In genomic region chrX:130055899-130056298, GRCh38 we compare ENCODE assay signal across 22 cellular contexts. TPM values are rescaled to one million over a fixed set of nuclear protein-coding genes. Genes with fewer than 3 reads are reported as not detected.
A peak's percentile ranks its signal among the peaks of the same experiment; 100 is the strongest.
DNase-seq lines count a peak whose midpoint lies in the region; ATAC-seq and TF ChIP-seq lines count a peak whose summit lies in the region.
"Had no signal": no experiment of that assay in that cellular context is flagged by ENCODE, and none has a peak within 500 bp of the region (broad histone marks: within the 10 kb centered on the region; RNA-seq: fewer than 3 reads in every experiment).

No MANE protein-coding gene starts in this region.

- peak overlapping the region; percentile 10; the same call in 1 of the 2 replicates for H3K4me3 Mint-ChIP-seq in WTC11
- H3K4me3 Mint-ChIP-seq in activated CD4-positive, alpha-beta T cell treated with anti-CD3 and anti-CD28 coated beads for 36 hours: no peak overlapping the region
- H3K4me3 Mint-ChIP-seq: CD14-positive monocyte had no signal

- peaks cover 0 to 36% of the 10 kb centered on the region in 2 donors for H3K36me3 ChIP-seq in gastroesophageal sphincter
- H3K36me3 ChIP-seq in mesodermal cell (ENCODE audit: control insufficient read depth, insufficient read depth, low read length): peaks cover 37% of the 10 kb centered on the region
- H3K36me3 ChIP-seq: SJSA1 had no signal

- H3K27me3 ChIP-seq in gastroesophageal sphincter: no peaks in the 10 kb centered on the region
- H3K27me3 ChIP-seq: Peyer's patch, SJSA1 had no signal

- POLR2A ChIA-PET in WTC11 (lab: Charles Lee): no interaction called here
- POLR2A ChIA-PET in activated CD4-positive, alpha-beta T cell treated with anti-CD3 and anti-CD28 coated beads for 36 hours (lab: Charles Lee): no interaction called here

- DNase-seq in ELF-1 (ENCODE audit: low read depth, low spot score) (peak; percentile 95), WTC11 (ENCODE audit: low spot score) (peak; percentile 30), OCI-M2 (lab: John Stamatoyannopoulos, UW; ENCODE audit: unreplicated experiment) (no peak), left lobe of liver (ENCODE audit: low spot score) (no peak)
- no peak for DNase-seq in activated CD4-positive, alpha-beta T cell treated with anti-CD3 and anti-CD28 coated beads for 36 hours
- DNase-seq: AML-193; DMS53; GF-D8; NCI-H1105; NCI-H2081; NCI-H2171; NCI-H345; NCI-H524; NCI-H774; NK-92 treated with Interleukin-12 subunit alpha and Interleukin-12 subunit beta, amount 100 ng/mL, for 24 hours; Peyer's patch had no signal

- H3K4me1 ChIP-seq in gastroesophageal sphincter (peaks cover 0 to 35% (median 6%) of the 10 kb centered on the region in 3 donors), mesodermal cell (ENCODE audit: control insufficient read depth, insufficient read depth, low read length, poor library complexity, severe bottlenecking) (peaks cover 12% of the 10 kb centered on the region)

- H3K27ac ChIP-seq in gastroesophageal sphincter: peak overlapping the region in 3 of 4 donors; percentile 60 to 66 (median 61)
- peak overlapping the region; percentile 72 for H3K27ac ChIP-seq in mesodermal cell (ENCODE audit: low read depth, low read length, severe bottlenecking)
- H3K27ac ChIP-seq: KMS-11, Peyer's patch, SJSA1 had no signal

- CTCF ChIA-PET in WTC11 (lab: Charles Lee): interaction anchor here (1.1 to 2.0 kb wide), 3 partner anchors 28 to 130 kb away, joined by 3 to 10 read pairs (median 3); no protein-coding TSS in a partner anchor
- CTCF ChIA-PET in activated CD4-positive, alpha-beta T cell treated with anti-CD3 and anti-CD28 coated beads for 36 hours (lab: Charles Lee): no interaction called here

- H3K27me3 Mint-ChIP-seq in WTC11 (ENCODE audit: low read depth): peaks cover 21% of the 10 kb centered on the region
- no peaks in the 10 kb centered on the region for H3K27me3 Mint-ChIP-seq in activated CD4-positive, alpha-beta T cell treated with anti-CD3 and anti-CD28 coated beads for 36 hours

- H3K36me3 Mint-ChIP-seq in WTC11: peaks cover 6% of the 10 kb centered on the region; the same call in 1 of the 2 replicates
- H3K36me3 Mint-ChIP-seq in activated CD4-positive, alpha-beta T cell treated with anti-CD3 and anti-CD28 coated beads for 36 hours (ENCODE audit: low read depth): no peaks in the 10 kb centered on the region

- H3K27ac Mint-ChIP-seq in WTC11: no peak overlapping the region
- no peak overlapping the region for H3K27ac Mint-ChIP-seq in activated CD4-positive, alpha-beta T cell treated with anti-CD3 and anti-CD28 coated beads for 36 hours
- H3K27ac Mint-ChIP-seq: CD14-positive monocyte had no signal

- H3K4me3 ChIP-seq in gastroesophageal sphincter: no peak overlapping the region
- H3K4me3 ChIP-seq in mesodermal cell (ENCODE audit: extremely low read depth, insufficient read depth, low read length, poor library complexity, severe bottlenecking): no peak overlapping the region
- H3K4me3 ChIP-seq: Peyer's patch, SJSA1 had no signal

- ATAC-seq in WTC11 (peak; percentile 8; the same call in 1 of the 2 replicates), gastroesophageal sphincter (no peak), HG02840 (IDR thresholded peaks at IDR 0.05; ENCODE audit: low FRiP score, unreplicated experiment) (no peak), left lobe of liver (no peak)
- no peak for ATAC-seq in activated CD4-positive, alpha-beta T cell treated with anti-CD3 and anti-CD28 coated beads for 36 hours

- WGBS in gastroesophageal sphincter (ENCODE audit: low coverage in 1 of 2), 2 donors: 68% methylated on average over 5 of the region's 18 CpGs; no CpG with 5 or more reads in 1 of the 2 donors
- 40 to 41% methylated on average over 5 to 11 of the region's 18 CpGs for WGBS in mesodermal cell (ENCODE audit: insufficient coverage in 2 of 2), 2 experiments

- peaks cover 15% of the 10 kb centered on the region for H3K4me1 Mint-ChIP-seq in WTC11
- peaks cover 4% of the 10 kb centered on the region for H3K4me1 Mint-ChIP-seq in activated CD4-positive, alpha-beta T cell treated with anti-CD3 and anti-CD28 coated beads for 36 hours

- intact Hi-C loops in activated CD4-positive, alpha-beta T cell treated with anti-CD3 and anti-CD28 coated beads for 36 hours (cut with DNase I, micrococcal nuclease): no loop called here

- TF ChIP-seq CTCF in WTC11 (IDR thresholded peaks at IDR 0.05) (no peak), gastroesophageal sphincter (IDR thresholded peaks at IDR 0.05) (no peak)

- no peak for TF ChIP-seq EP300 in gastroesophageal sphincter (IDR thresholded peaks at IDR 0.05)

- H3K9me3 Mint-ChIP-seq in WTC11: no peaks in the 10 kb centered on the region
- H3K9me3 Mint-ChIP-seq in activated CD4-positive, alpha-beta T cell treated with anti-CD3 and anti-CD28 coated beads for 36 hours (ENCODE audit: low read depth): no peaks in the 10 kb centered on the region

- no peaks in the 10 kb centered on the region for H3K9me3 ChIP-seq in gastroesophageal sphincter
- no peaks in the 10 kb centered on the region for H3K9me3 ChIP-seq in mesodermal cell (ENCODE audit: control insufficient read depth, low read length)
- H3K9me3 ChIP-seq: Peyer's patch, SJSA1 had no signal

- TF ChIP-seq POLR2A in gastroesophageal sphincter (IDR thresholded peaks at IDR 0.05): no peak

TF ChIP-seq in WTC11, 78 proteins besides CTCF, POLR2A, EP300 and RAD21:
- TF ChIP-seq RORB (CRISPR knock-in tag; IDR thresholded peaks at IDR 0.05): no peak

RNA-seq across cellular contexts. Expression of gene ELF4, which starts 54.4 kb away (rescaled TPM):
- total RNA-seq in WTC11 (2021) (1.7 to 1.9 TPM (median 1.9 TPM) in 3 replicates), gastroesophageal sphincter (1 to 10 TPM; 4.5 to 9.5 (median 7.5) TPM), left lobe of liver (1.4 TPM)
- 13.0 TPM for polyA plus RNA-seq in mesodermal cell (2013, experiment 1 of 2)
- 10.7 TPM for polyA plus RNA-seq in mesodermal cell (2013, experiment 2 of 2)
- total RNA-seq in activated CD4-positive, alpha-beta T cell treated with anti-CD3 and anti-CD28 coated beads for 36 hours: 10 to 100 TPM; 23.9 to 27.5 TPM

Comparison
In these comparisons a context has a peak if more than half of its experiments do, and no peak if none do; other contexts are left out.
1. DNase-seq: peak in ELF-1 (single experiment) and WTC11 (single experiment); none in OCI-M2 (single experiment), left lobe of liver (single experiment) and activated CD4-positive, alpha-beta T cell treated with anti-CD3 and anti-CD28 coated beads for 36 hours (single experiment).